Comparison of ENCODE assay signal across 18 cellular contexts in genomic region chr6:636488-636887, GRCh38. TPM values are rescaled to one million over a fixed set of nuclear protein-coding genes. Genes with fewer than 3 reads are reported as not detected.
A peak's percentile ranks its signal among the peaks of the same experiment; 100 is the strongest.
DNase-seq lines count a peak whose midpoint lies in the region; ATAC-seq and TF ChIP-seq lines count a peak whose summit lies in the region.
"Had no signal": no experiment of that assay in that cellular context is flagged by ENCODE, and none has a peak within 500 bp of the region (broad histone marks: within the 10 kb centered on the region; RNA-seq: fewer than 3 reads in every experiment).

No MANE protein-coding gene starts in this region.

- H3K36me3 Mint-ChIP-seq in WTC11 = peaks cover 29% of the 10 kb centered on the region

- H3K27me3 Mint-ChIP-seq in WTC11 (ENCODE audit: low read depth) = no peaks in the 10 kb centered on the region

- intact Hi-C loops in mammary epithelial cell (cut with micrococcal nuclease) = no loop called here
- intact Hi-C loops in breast epithelium (cut with DNase I; ENCODE audit: low total_unique reads) = no loop called here

- CTCF ChIA-PET in mammary epithelial cell (lab: Charles Lee; ENCODE audit: low non-redundant PET) (no interaction called here), WTC11 (lab: Charles Lee) (interaction anchor here (1.9 kb wide), 1 partner anchor 85 kb away, joined by 4 read pairs; no protein-coding TSS in a partner anchor)

- H3K4me1 Mint-ChIP-seq in WTC11 = peaks cover 28% of the 10 kb centered on the region

- no peak overlapping the region for H3K9ac ChIP-seq in mammary epithelial cell (ENCODE audit: insufficient read depth, low read length)

- H3K4me1 ChIP-seq in mammary epithelial cell (ENCODE audit: insufficient read depth, low read length) = no peaks in the 10 kb centered on the region
- H3K4me1 ChIP-seq in breast epithelium = no peaks in the 10 kb centered on the region
- H3K4me1 ChIP-seq: Caco-2 had no signal

- H3K4me3 ChIP-seq in mammary epithelial cell (replicated peaks in 1 of 3; ENCODE audit: insufficient read depth in 1 of 3, low read depth in 2 of 3, low read length in 3 of 3) = no peak overlapping the region
- H3K4me3 ChIP-seq in breast epithelium = no peak overlapping the region
- H3K4me3 ChIP-seq: HAP-1 had no signal

- H4K20me1 ChIP-seq in mammary epithelial cell (ENCODE audit: insufficient read depth, low read length) = no peaks in the 10 kb centered on the region

- H3K9me3 ChIP-seq in mammary epithelial cell (replicated peaks; ENCODE audit: insufficient read depth, low read length) (no peaks in the 10 kb centered on the region), breast epithelium (no peaks in the 10 kb centered on the region)
- H3K9me3 ChIP-seq: Caco-2, HAP-1 had no signal

- H2AFZ ChIP-seq in mammary epithelial cell (ENCODE audit: low read depth, low read length) = no peak overlapping the region

- H3K27me3 ChIP-seq in mammary epithelial cell (ENCODE audit: insufficient read depth, low read length) (no peaks in the 10 kb centered on the region), breast epithelium (no peaks in the 10 kb centered on the region)

- DNase-seq in mammary epithelial cell (no peak), breast epithelium (ENCODE audit: low spot score in 2 of 2) (no peak), WTC11 (ENCODE audit: low spot score) (no peak), NCI-H345 treated with DMSO at 0.1 percent for 48 hours (lab: John Stamatoyannopoulos, UW; ENCODE audit: unreplicated experiment) (no peak)
- DNase-seq in stimulated activated naive CD8-positive, alpha-beta T cell treated with anti-CD3 and anti-CD28 coated beads, Interleukin-15, Interleukin-2, amounts not matched to agents 100 U/mL and 50 U/mL, for 24 hours = no peak
- DNase-seq: activated naive CD4-positive, alpha-beta T cell treated with anti-CD3 and anti-CD28 coated beads, Interleukin-2, amount 50 U/mL, for 16 hours; Caco-2; glutamatergic neuron; Kasumi-1; NCI-H1930; NCI-H69; stimulated activated CD4-positive, alpha-beta T cell treated with anti-CD3 and anti-CD28 coated beads, Interleukin-2, amount 100 ng/mL, for 24 hours had no signal

- no peak overlapping the region for H3K27ac Mint-ChIP-seq in WTC11

- dilution Hi-C loops in mammary epithelial cell (cut with HindIII; ENCODE audit: low sequenced_read_pairs) = no loop called here

- ATAC-seq in GM21529 (IDR thresholded peaks at IDR 0.05; ENCODE audit: unreplicated experiment) (peak; percentile 92), HG03280 (IDR thresholded peaks at IDR 0.05; ENCODE audit: unreplicated experiment) (peak; percentile 58), WTC11 (no peak), HG03521 (IDR thresholded peaks at IDR 0.05; ENCODE audit: unreplicated experiment) (no peak)
- ATAC-seq in stimulated activated naive CD8-positive, alpha-beta T cell treated with anti-CD3 and anti-CD28 coated beads, Interleukin-15, Interleukin-2, amounts not matched to agents 100 U/mL and 50 U/mL, for 24 hours = peak; percentile 73

- POLR2A ChIA-PET in WTC11 (lab: Charles Lee) = no interaction called here

- H3K36me3 ChIP-seq in mammary epithelial cell (ENCODE audit: insufficient read depth, low read length) (no peaks in the 10 kb centered on the region), breast epithelium (peaks cover 3% of the 10 kb centered on the region)
- H3K36me3 ChIP-seq: HAP-1 had no signal

- peaks cover 3% of the 10 kb centered on the region for H3K9me3 Mint-ChIP-seq in WTC11

- H3K4me3 Mint-ChIP-seq in WTC11 = no peak overlapping the region

- TF ChIP-seq POLR2A in breast epithelium (IDR thresholded peaks at IDR 0.05) = no peak

- TF ChIP-seq CTCF in mammary epithelial cell (conservative IDR thresholded peaks at IDR 0.05 in 1 of 2, IDR thresholded peaks at IDR 0.05 in 1 of 2; ENCODE audit: extremely low read depth in 1 of 2, insufficient read depth in 1 of 2, low read depth in 1 of 2, low read length in 2 of 2) = no peak
- no peak for TF ChIP-seq CTCF in breast epithelium (IDR thresholded peaks at IDR 0.05)
- TF ChIP-seq CTCF in WTC11 (IDR thresholded peaks at IDR 0.05) = no peak

- in situ Hi-C loops in mammary epithelial cell (cut with MboI; ENCODE audit: low sequenced_read_pairs in 2 of 2) = no loop called here

- BruUV-seq in mammary epithelial cell (replicated peaks; lab: Mats Ljungman, UMichigan) = TSS peak; percentile 8

- H3K79me2 ChIP-seq in mammary epithelial cell (ENCODE audit: insufficient read depth, low read length) = peaks cover 21% of the 10 kb centered on the region

- no peak overlapping the region for H3K27ac ChIP-seq in mammary epithelial cell (ENCODE audit: insufficient read depth, low read depth, low read length)
- H3K27ac ChIP-seq in breast epithelium = no peak overlapping the region
- H3K27ac ChIP-seq: RWPE1 had no signal

- 73% methylated on average over 5 of the region's 5 CpGs for WGBS in mammary epithelial cell (ENCODE audit: low coverage, missing lambda C conversion rate)

- H3K4me2 ChIP-seq in mammary epithelial cell (ENCODE audit: insufficient read depth, low read depth, low read length) = no peak overlapping the region

TF ChIP-seq in WTC11, 78 proteins besides CTCF, POLR2A, EP300 and RAD21:
- TF ChIP-seq STAT6 (CRISPR knock-in tag; conservative IDR thresholded peaks at IDR 0.05; ENCODE audit: low read depth) = no peak
TF ChIP-seq in WTC11: peak in this region for 0.

RNA-seq across cellular contexts. Expression of gene HUS1B, which starts 20.4 kb away (rescaled TPM):
- total RNA-seq in mammary epithelial cell = 1 to 10 TPM; 1.0 to 1.5 TPM
- polyA plus RNA-seq in mammary epithelial cell = 0.17 TPM
- not detected for polyA minus RNA-seq in mammary epithelial cell
- 1 to 10 TPM; 3.2 to 5.4 (median 3.9) TPM for total RNA-seq in breast epithelium
- 0.89 to 1.1 TPM (median 0.89 TPM) in 3 replicates for total RNA-seq in WTC11 (2021)
- total RNA-seq: kidney epithelial cell had no signal

RNA-seq across cellular contexts. Expression of gene EXOC2, which starts 56.5 kb away (rescaled TPM):
- total RNA-seq in mammary epithelial cell (10 to 100 TPM; 23.2 to 31.3 TPM), breast epithelium (10 to 100 TPM; 19.7 to 37.3 (median 26.5) TPM), WTC11 (2021) (39.6 to 45.7 TPM (median 40.2 TPM) in 3 replicates)
- 12.6 TPM for polyA plus RNA-seq in mammary epithelial cell
- polyA minus RNA-seq in mammary epithelial cell = 32.2 TPM

Comparison
In these comparisons a context has a peak if more than half of its experiments do, and no peak if none do; other contexts are left out.
1. ATAC-seq: peak in GM21529 (single experiment), HG03280 (single experiment) and stimulated activated naive CD8-positive, alpha-beta T cell treated with anti-CD3 and anti-CD28 coated beads, Interleukin-15, Interleukin-2, amounts not matched to agents 100 U/mL and 50 U/mL, for 24 hours (single experiment); none in WTC11 (single experiment) and HG03521 (single experiment).